In genomic region chr14:72738181-72738611, GRCh38 we compare ENCODE assay signal across 18 cellular contexts.
A peak's percentile ranks its signal among the peaks of the same experiment; 100 is the strongest.
DNase-seq lines count a peak whose midpoint lies in the region; ATAC-seq and TF ChIP-seq lines count a peak whose summit lies in the region.
"Had no signal": no experiment of that assay in that cellular context is flagged by ENCODE, and none has a peak within 500 bp of the region (broad histone marks: within the 10 kb centered on the region; RNA-seq: fewer than 3 reads in every experiment).

No MANE protein-coding gene starts in this region.

- H3K4me2 ChIP-seq in osteoblast (ENCODE audit: insufficient read depth, low read length) (no peak overlapping the region), OCI-LY7 (ENCODE audit: low read length) (no peak overlapping the region)
- H3K4me2 ChIP-seq: hepatocyte had no signal

- intact Hi-C loops in colonic mucosa (cut with DNase I) (no loop called here), OCI-LY7 (cut with micrococcal nuclease; ENCODE audit: unreplicated experiment) (no loop called here)

- H3K9me3 ChIP-seq in colonic mucosa: no peaks in the 10 kb centered on the region
- H3K9me3 ChIP-seq in osteoblast (ENCODE audit: low read depth, low read length): no peaks in the 10 kb centered on the region
- H3K9me3 ChIP-seq in OCI-LY7 (ENCODE audit: low read length): no peaks in the 10 kb centered on the region
- H3K9me3 ChIP-seq: testis had no signal

- H3K27me3 ChIP-seq in colonic mucosa (no peaks in the 10 kb centered on the region), osteoblast (ENCODE audit: insufficient read depth, low read length) (no peaks in the 10 kb centered on the region)
- H3K27me3 ChIP-seq: testis had no signal

- POLR2A ChIA-PET in OCI-LY7 (lab: Charles Lee): interaction anchor here (0.7 kb wide), 1 partner anchor 15 kb away, joined by 3 read pairs; no protein-coding TSS in a partner anchor

- H3K4me1 ChIP-seq in colonic mucosa (no peaks in the 10 kb centered on the region), osteoblast (ENCODE audit: insufficient read depth, low read length) (peaks cover 22% of the 10 kb centered on the region), OCI-LY7 (ENCODE audit: insufficient read depth, low read length, poor library complexity, severe bottlenecking) (no peaks in the 10 kb centered on the region)

- H3K27ac ChIP-seq in colonic mucosa (no peak overlapping the region), osteoblast (ENCODE audit: low read depth, low read length) (no peak overlapping the region), OCI-LY7 (ENCODE audit: low read depth, low read length, poor library complexity, severe bottlenecking) (no peak overlapping the region)
- H3K27ac ChIP-seq: hepatocyte, testis had no signal

- no peak overlapping the region for H3K9ac ChIP-seq in colonic mucosa (ENCODE audit: low read depth in 2 of 2, low read length in 2 of 2)

- H4K20me1 ChIP-seq in osteoblast (ENCODE audit: insufficient read depth, low read length) (no peaks in the 10 kb centered on the region), OCI-LY7 (ENCODE audit: insufficient read depth, low read length) (no peaks in the 10 kb centered on the region)

- H3K4me3 ChIP-seq in colonic mucosa (no peak overlapping the region), osteoblast (ENCODE audit: insufficient read depth, low read length) (no peak overlapping the region), OCI-LY7 (ENCODE audit: low read depth, low read length, poor library complexity, severe bottlenecking) (no peak overlapping the region)
- H3K4me3 ChIP-seq: hepatocyte, testis had no signal

- H2AFZ ChIP-seq in osteoblast (ENCODE audit: low read length) (no peak overlapping the region), OCI-LY7 (ENCODE audit: low read length) (no peak overlapping the region)
- H2AFZ ChIP-seq: hepatocyte had no signal

- DNase-seq in NCI-H82 (lab: John Stamatoyannopoulos, UW): peak; percentile 25
- DNase-seq in NCI-H82 treated with DMSO at 0.1 percent for 48 hours (lab: John Stamatoyannopoulos, UW; ENCODE audit: unreplicated experiment): no peak
- DNase-seq in GM03348 (ENCODE audit: low spot score): peak; percentile 41
- DNase-seq in colonic mucosa: peak; percentile 3
- DNase-seq in osteoblast (ENCODE audit: insufficient read length, low spot score, missing footprints): peak; percentile 90
- no peak for DNase-seq in hippocampal formation (lab: John Stamatoyannopoulos, UW)
- DNase-seq in OCI-LY7 (ENCODE audit: low spot score): no peak
- DNase-seq: DMS79, MM.1S, NCI-H187 treated with DMSO at 0.1 percent for 48 hours, NCI-H446, SHP77 treated with DMSO at 0.1 percent for 48 hours, T-helper 17 cell, testis had no signal

- no peaks in the 10 kb centered on the region for H3K9me2 ChIP-seq in OCI-LY7 (ENCODE audit: insufficient read depth, low read length)

- H3K36me3 ChIP-seq in colonic mucosa (no peaks in the 10 kb centered on the region), osteoblast (ENCODE audit: insufficient read depth, low read length) (no peaks in the 10 kb centered on the region), OCI-LY7 (ENCODE audit: insufficient read depth, low read length) (no peaks in the 10 kb centered on the region)

- CTCF ChIA-PET in OCI-LY7 (lab: Charles Lee; ENCODE audit: unreplicated experiment): no interaction called here

- no TSS peak for BruUV-seq in OCI-LY7 (replicated peaks; lab: Mats Ljungman, UMichigan)

- ATAC-seq in GM19035 (IDR thresholded peaks at IDR 0.05; ENCODE audit: unreplicated experiment): no peak
- ATAC-seq: HepG2, T-helper 17 cell, WTC11 had no signal

- no peak for TF ChIP-seq CTCF in colonic mucosa (IDR thresholded peaks at IDR 0.05)
- TF ChIP-seq CTCF in osteoblast (IDR thresholded peaks at IDR 0.05; ENCODE audit: extremely low read depth, low read depth, low read length): no peak
- TF ChIP-seq CTCF in OCI-LY7 (conservative IDR thresholded peaks at IDR 0.05; ENCODE audit: low read length): no peak

- no peaks in the 10 kb centered on the region for H3K79me2 ChIP-seq in osteoblast (ENCODE audit: insufficient read depth, low read length)
- no peaks in the 10 kb centered on the region for H3K79me2 ChIP-seq in OCI-LY7 (ENCODE audit: insufficient read depth, low read depth, low read length)
- H3K79me2 ChIP-seq: hepatocyte had no signal

Comparison
In these comparisons a context has a peak if more than half of its experiments do, and no peak if none do; other contexts are left out.
1. DNase-seq: peak in NCI-H82 (single experiment), GM03348 (single experiment), colonic mucosa (single experiment) and osteoblast (single experiment); none in NCI-H82 treated with DMSO at 0.1 percent for 48 hours (single experiment), hippocampal formation (0 of 2) and OCI-LY7 (single experiment).